9 cellular contexts compared by ENCODE assay signal in genomic region chr13:39612023-39612637, GRCh38. TPM values are rescaled to one million over a fixed set of nuclear protein-coding genes. Genes with fewer than 3 reads are reported as not detected.
DNase-seq lines count a peak whose midpoint lies in the region; FAIRE-seq and TF ChIP-seq lines count a peak whose summit lies in the region.
"Had no signal": no experiment of that assay in that cellular context is flagged by ENCODE, and none has a peak within 500 bp of the region (broad histone marks: within the 10 kb centered on the region; RNA-seq: fewer than 3 reads in every experiment).

No MANE protein-coding gene starts in this region.

- no peaks in the 10 kb centered on the region for H3K9me3 ChIP-seq in prostate gland

- TF ChIP-seq CTCF in LNCaP clone FGC (IDR thresholded peaks at IDR 0.05; ENCODE audit: control insufficient read depth, extremely low read depth, insufficient read depth) (peak; percentile 66), prostate gland (IDR thresholded peaks at IDR 0.05) (peak; percentile 45 to 89 (median 88))

- WGBS in prostate gland = 63% methylated on average over 5 of the region's 5 CpGs

- H3K4me3 ChIP-seq in LNCaP clone FGC (ENCODE audit: low read depth, low read length) (no peak overlapping the region), prostate gland (no peak overlapping the region)

- intact Hi-C loops in prostate gland (cut with DNase I) = loop anchor here (5.0 kb wide), 2 partner anchors 355 to 560 kb away; no protein-coding TSS in a partner anchor

- no peaks in the 10 kb centered on the region for H3K36me3 ChIP-seq in prostate gland

- no peak for TF ChIP-seq POLR2A in prostate gland (IDR thresholded peaks at IDR 0.05)

- H3K27me3 ChIP-seq in prostate gland (replicated peaks; ENCODE audit: insufficient read depth) = no peaks in the 10 kb centered on the region

- no peaks in the 10 kb centered on the region for H3K4me1 ChIP-seq in prostate gland (replicated peaks)

- DNase-seq in LNCaP clone FGC (ENCODE audit: low read depth) (peak; percentile 18), RCC 7860 (ENCODE audit: low spot score) (peak; percentile 43), glomerular visceral epithelial cell (ENCODE audit: extremely low spot score) (peak; percentile 68), prostate gland (ENCODE audit: low spot score) (peak; percentile 81), GOT3 (lab: John Stamatoyannopoulos, UW) (no peak), GM19240 (ENCODE audit: insufficient read length, low spot score) (no peak)
- DNase-seq in activated naive CD4-positive, alpha-beta T cell treated with Interleukin-2 at 50 U/mL for 16 hours = peak; percentile 54
- DNase-seq: activated naive CD8-positive, alpha-beta T cell treated with anti-CD3 and anti-CD28 coated beads, Interleukin-2, amount 10 ng/mL, durations not matched to agents 7 days and 5 days had no signal

- FAIRE-seq in G401.6 (lab: Jason Lieb, UNC) = peak; percentile 94
- peak; percentile 60 for FAIRE-seq in RCC 7860 (lab: Jason Lieb, UNC)

- H3K27ac ChIP-seq in prostate gland = no peak overlapping the region

RNA-seq across cellular contexts. Expression of gene LHFPL6, which starts 9.1 kb away (rescaled TPM):
- 10 to 100 TPM in 1 of 2 donors, 1 to 10 TPM in 1; 7.5 to 40.0 TPM for total RNA-seq in prostate gland

RNA-seq across cellular contexts. Expression of gene COG6, which starts 43.3 kb away (rescaled TPM):
- total RNA-seq in prostate gland = 10 to 100 TPM; 19.5 to 27.6 TPM

Comparison
In these comparisons a context has a peak if more than half of its experiments do, and no peak if none do; other contexts are left out.
1. DNase-seq: peak in LNCaP clone FGC (single experiment), RCC 7860 (single experiment), activated naive CD4-positive, alpha-beta T cell treated with Interleukin-2 at 50 U/mL for 16 hours (single experiment), glomerular visceral epithelial cell (single experiment) and prostate gland (single experiment); none in GOT3 (single experiment) and GM19240 (single experiment).